Comparison of ENCODE assay signal across 27 cellular contexts in the genomic region with DNA sequence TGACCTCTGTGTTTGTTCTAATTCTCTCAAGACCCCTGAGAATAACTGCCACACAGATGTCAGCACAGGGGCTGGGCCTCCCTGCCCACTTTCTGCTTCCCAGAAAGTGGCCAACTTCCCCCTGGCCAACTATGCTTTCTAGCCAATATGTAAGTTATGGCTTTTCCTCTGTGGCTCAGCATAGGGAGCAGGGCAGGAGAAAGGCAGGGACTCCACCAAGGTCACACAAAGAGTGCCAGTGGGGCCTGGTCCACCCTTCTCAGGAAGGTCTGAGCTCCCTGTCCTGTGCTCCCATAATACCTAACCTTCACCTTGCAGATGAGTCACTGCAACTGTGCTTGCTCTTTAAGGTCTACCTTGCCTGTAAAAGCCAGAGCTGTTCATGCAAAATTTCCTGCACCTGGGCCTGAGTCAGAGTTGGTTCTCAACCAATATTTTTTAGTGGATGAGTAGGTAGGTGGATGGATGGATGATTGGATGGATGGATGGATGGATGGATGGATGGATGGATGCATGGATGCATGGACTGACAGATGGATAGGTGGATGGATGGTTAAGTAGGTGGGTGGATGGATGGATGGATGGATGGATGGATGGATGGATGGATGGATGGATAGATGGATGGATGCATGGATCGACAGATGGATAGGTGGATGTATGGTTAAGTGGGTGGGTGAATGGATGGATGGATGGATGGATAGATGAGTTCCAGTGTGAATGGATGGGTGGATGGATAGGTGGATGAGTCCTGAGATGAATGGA.
"Had no signal": no experiment of that assay in that cellular context is flagged by ENCODE, and none has a peak within 500 bp of the region (broad histone marks: within the 10 kb centered on the region; RNA-seq: fewer than 3 reads in every experiment).

No MANE protein-coding gene starts in this region.

- DNase-seq: activated B cell treated with CpG ODN at 0.5 μM for 24 hours; activated CD4-positive, alpha-beta T cell treated with anti-CD3 and anti-CD28 coated beads for 48 hours; activated CD4-positive, alpha-beta T cell treated with anti-CD3 and anti-CD28 coated beads, Interleukin-2, amount 50 U/mL, for 1 hour; activated CD4-positive, alpha-beta T cell treated with anti-CD3 and anti-CD28 coated beads, Interleukin-2, amount 50 U/mL, for 48 hours; activated CD8-positive, alpha-beta memory T cell treated with anti-CD3 and anti-CD28 coated beads for 24 hours; activated CD8-positive, alpha-beta T cell treated with anti-CD3 and anti-CD28 coated beads for 36 hours; activated effector memory CD4-positive, alpha-beta T cell treated with Interleukin-2 at 50 U/mL for 16 hours; activated gamma-delta T cell treated with Interleukin-2 at 50 U/mL for 16 hours; activated naive CD4-positive, alpha-beta T cell treated with anti-CD3 and anti-CD28 coated beads, Interleukin-2, amount 50 U/mL, for 16 hours; activated naive CD4-positive, alpha-beta T cell treated with Interleukin-2 at 50 U/mL for 16 hours; activated T-cell treated with anti-CD3 and anti-CD28 coated beads, Interleukin-2, amount 50 U/mL, for 4 hours; amniotic stem cell; anterior cingulate cortex; brain microvascular endothelial cell; caudate nucleus; cortex of kidney; dermis blood vessel endothelial cell; effector CD4-positive, alpha-beta T cell; effector memory CD8-positive, alpha-beta T cell; foreskin melanocyte; SW 1271; T-cell; T-helper 9 cell; WERI-Rb-1 had no signal

- H3K27ac ChIP-seq: brain microvascular endothelial cell, WERI-Rb-1 had no signal

- ATAC-seq: activated CD4-positive, CD25-positive, alpha-beta regulatory T cell treated with anti-CD3 and anti-CD28 coated beads, Interleukin-2, amount 50 U/mL, for 24 hours; activated CD8-positive, alpha-beta T cell treated with anti-CD3 and anti-CD28 coated beads for 36 hours; activated T-cell treated with anti-CD3 and anti-CD28 coated beads, Interleukin-2, amount 50 U/mL, for 4 hours; activated T-helper 17 cell treated with anti-CD3 and anti-CD28 coated beads, Interleukin-2, amount 50 U/mL, for 72 hours; effector memory CD8-positive, alpha-beta T cell; esophagus mucosa; T-cell had no signal

- H3K36me3 ChIP-seq: brain microvascular endothelial cell, WERI-Rb-1 had no signal
